ENCODE assay signal across 22 cellular contexts in genomic region chr6:10685092-10685769, GRCh38. TPM values are rescaled to one million over a fixed set of nuclear protein-coding genes. Genes with fewer than 3 reads are reported as not detected.
"Had no signal": no experiment of that assay in that cellular context is flagged by ENCODE, and none has a peak within 500 bp of the region (broad histone marks: within the 10 kb centered on the region; RNA-seq: fewer than 3 reads in every experiment).

No MANE protein-coding gene starts in this region.

- H3K27ac Mint-ChIP-seq: activated B cell treated with CpG ODN at 0.5 μM for 24 hours; activated T-helper 2 cell treated with anti-CD3 and anti-CD28 coated beads, Interferon-gamma antibody, Interleukin-2, Interleukin-4, amounts not matched to agents 10 μg/mL and 5 μg/mL and 100 μg/mL, durations not matched to agents 14 hours and 24 hours and 36 hours; T-helper 1 cell treated with Interleukin-12 subunit alpha and Interleukin-12 subunit beta and Interleukin-4 antibody, amounts not matched to agents 30 μg/mL and 1 μg/mL, for 36 hours had no signal

- DNase-seq: activated B cell treated with CpG ODN at 0.5 μM for 24 hours; activated CD4-positive, alpha-beta T cell treated with anti-CD3 and anti-CD28 coated beads for 36 hours; activated CD4-positive, alpha-beta T cell treated with anti-CD3 and anti-CD28 coated beads, Interleukin-2, amount 50 U/mL, for 48 hours; activated naive CD4-positive, alpha-beta T cell; central memory CD4-positive, alpha-beta T cell; effector memory CD4-positive, alpha-beta T cell; foreskin keratinocyte; kidney glomerular epithelial cell; left lung; naive thymus-derived CD4-positive, alpha-beta T cell; retina; sigmoid colon; stimulated activated CD4-positive, alpha-beta T cell treated with anti-CD3 and anti-CD28 coated beads, Interleukin-2, amount 100 ng/mL, for 48 hours; stomach; T1000 had no signal

- H3K4me3 Mint-ChIP-seq: activated B cell treated with CpG ODN at 0.5 μM for 24 hours; activated CD4-positive, alpha-beta T cell treated with anti-CD3 and anti-CD28 coated beads for 36 hours; naive thymus-derived CD4-positive, alpha-beta T cell; T-helper 1 cell treated with Interleukin-12 subunit alpha and Interleukin-12 subunit beta and Interleukin-4 antibody, amounts not matched to agents 30 μg/mL and 1 μg/mL, for 36 hours had no signal

- ATAC-seq: activated CD4-positive, alpha-beta T cell treated with anti-CD3 and anti-CD28 coated beads for 36 hours; foreskin keratinocyte; left lung; naive thymus-derived CD4-positive, alpha-beta T cell had no signal

- H3K9me3 Mint-ChIP-seq: activated B cell treated with CpG ODN at 0.5 μM for 24 hours; T-helper 1 cell treated with Interleukin-12 subunit alpha and Interleukin-12 subunit beta and Interleukin-4 antibody, amounts not matched to agents 30 μg/mL and 1 μg/mL, for 36 hours had no signal

RNA-seq across cellular contexts. Expression of gene C6orf52, which starts 9.2 kb away (rescaled TPM):
- total RNA-seq: osteoblast, posterior vena cava, sigmoid colon, suprapubic skin, tibial nerve, urinary bladder had no signal
